ENCODE assay signal across 18 cellular contexts in genomic region chr1:64834734-64835133, GRCh38.
A peak's percentile ranks its signal among the peaks of the same experiment; 100 is the strongest.
DNase-seq lines count a peak whose midpoint lies in the region; ATAC-seq and TF ChIP-seq lines count a peak whose summit lies in the region.
"Had no signal": no experiment of that assay in that cellular context is flagged by ENCODE, and none has a peak within 500 bp of the region (broad histone marks: within the 10 kb centered on the region; RNA-seq: fewer than 3 reads in every experiment).

No MANE protein-coding gene starts in this region.

- no peak for DNase-seq in activated CD4-positive, CD25-positive, alpha-beta regulatory T cell (lab: John Stamatoyannopoulos, UW)
- DNase-seq in fibroblast of mammary gland (ENCODE audit: low read depth) (peak; percentile 63), psoas muscle (no peak), occipital lobe (lab: John Stamatoyannopoulos, UW) (no peak), DMS53 (lab: John Stamatoyannopoulos, UW) (no peak)
- no peak for DNase-seq in activated CD8-positive, alpha-beta memory T cell treated with anti-CD3 and anti-CD28 coated beads, Interleukin-2, amount 10 ng/mL, durations not matched to agents 7 days and 5 days
- DNase-seq: activated CD4-positive, alpha-beta T cell treated with anti-CD3 and anti-CD28 coated beads, Interleukin-2, amount 50 U/mL, for 48 hours; activated naive CD4-positive, alpha-beta T cell treated with anti-CD3 and anti-CD28 coated beads, Interleukin-2, amount 50 U/mL, for 16 hours; cortex of kidney; DMS153; H7; left ventricle myocardium inferior; T-helper 2 cell; upper lobe of left lung had no signal

- no peaks in the 10 kb centered on the region for H3K9me3 ChIP-seq in psoas muscle
- H3K9me3 ChIP-seq: left ventricle myocardium inferior, upper lobe of left lung had no signal

- intact Hi-C loops in psoas muscle (cut with DNase I): loop anchor here in 1 of 2 donors (10.0 kb wide), 1 partner anchor 360 kb away; the partner anchor contains the start of gene CACHD1

- H3K36me3 Mint-ChIP-seq in activated T-helper 17 cell treated with anti-CD3 and anti-CD28 coated beads, Interleukin-2, amount 50 U/mL, for 72 hours (ENCODE audit: low read depth): peaks cover 85% of the 10 kb centered on the region
- peaks cover 53% of the 10 kb centered on the region for H3K36me3 Mint-ChIP-seq in activated CD8-positive, alpha-beta memory T cell treated with anti-CD3 and anti-CD28 coated beads, Interleukin-2, amount 10 ng/mL, durations not matched to agents 7 days and 5 days

- H3K4me3 ChIP-seq in fibroblast of mammary gland (ENCODE audit: control insufficient read depth, low read depth, low read length) (no peak overlapping the region), psoas muscle (no peak overlapping the region)
- H3K4me3 ChIP-seq: left ventricle myocardium inferior, upper lobe of left lung had no signal

- CTCF ChIA-PET in activated CD8-positive, alpha-beta memory T cell treated with anti-CD3 and anti-CD28 coated beads, Interleukin-2, amount 10 ng/mL, durations not matched to agents 7 days and 5 days (lab: Charles Lee): no interaction called here

- no peaks in the 10 kb centered on the region for H3K27me3 ChIP-seq in psoas muscle (ENCODE audit: insufficient read depth in 3 of 3, low read length in 2 of 3)
- H3K27me3 ChIP-seq: upper lobe of left lung had no signal

- peak overlapping the region; percentile 30 for H3K27ac Mint-ChIP-seq in activated T-helper 17 cell treated with anti-CD3 and anti-CD28 coated beads, Interleukin-2, amount 50 U/mL, for 72 hours
- no peak overlapping the region for H3K27ac Mint-ChIP-seq in activated CD8-positive, alpha-beta memory T cell treated with anti-CD3 and anti-CD28 coated beads, Interleukin-2, amount 10 ng/mL, durations not matched to agents 7 days and 5 days

- peaks cover 17 to 88% of the 10 kb centered on the region in 2 donors for H3K36me3 ChIP-seq in psoas muscle (ENCODE audit: insufficient read depth in 1 of 2, low read depth in 1 of 2)

- peaks cover under 1% of the 10 kb centered on the region for H3K4me1 Mint-ChIP-seq in activated T-helper 17 cell treated with anti-CD3 and anti-CD28 coated beads, Interleukin-2, amount 50 U/mL, for 72 hours
- no peaks in the 10 kb centered on the region for H3K4me1 Mint-ChIP-seq in activated CD8-positive, alpha-beta memory T cell treated with anti-CD3 and anti-CD28 coated beads, Interleukin-2, amount 10 ng/mL, durations not matched to agents 7 days and 5 days

- no peaks in the 10 kb centered on the region for H3K27me3 Mint-ChIP-seq in activated T-helper 17 cell treated with anti-CD3 and anti-CD28 coated beads, Interleukin-2, amount 50 U/mL, for 72 hours
- no peaks in the 10 kb centered on the region for H3K27me3 Mint-ChIP-seq in activated CD8-positive, alpha-beta memory T cell treated with anti-CD3 and anti-CD28 coated beads, Interleukin-2, amount 10 ng/mL, durations not matched to agents 7 days and 5 days

- TF ChIP-seq CTCF in fibroblast of mammary gland (conservative IDR thresholded peaks at IDR 0.05; ENCODE audit: control insufficient read depth, insufficient read depth, low read depth, low read length): no peak
- TF ChIP-seq CTCF in psoas muscle (IDR thresholded peaks at IDR 0.05): no peak

- ATAC-seq in activated CD4-positive, CD25-positive, alpha-beta regulatory T cell treated with anti-CD3 and anti-CD28 coated beads, Interleukin-2, amount 50 U/mL, for 24 hours: peak; percentile 49 to 53
- ATAC-seq in activated T-helper 17 cell treated with anti-CD3 and anti-CD28 coated beads, Interleukin-2, amount 50 U/mL, for 72 hours (replicated peaks): peak; percentile 64
- ATAC-seq in psoas muscle: peak in 1 of 4 donors; percentile 39
- ATAC-seq in activated CD8-positive, alpha-beta memory T cell treated with anti-CD3 and anti-CD28 coated beads, Interleukin-2, amount 10 ng/mL, durations not matched to agents 7 days and 5 days: no peak

- H3K4me1 ChIP-seq in psoas muscle: peaks cover 7% of the 10 kb centered on the region
- H3K4me1 ChIP-seq: upper lobe of left lung had no signal

- peak overlapping the region; percentile 1 for H3K27ac ChIP-seq in psoas muscle
- H3K27ac ChIP-seq: 22Rv1, left ventricle myocardium inferior, upper lobe of left lung had no signal

- H3K4me3 Mint-ChIP-seq in activated T-helper 17 cell treated with anti-CD3 and anti-CD28 coated beads, Interleukin-2, amount 50 U/mL, for 72 hours: no peak overlapping the region
- H3K4me3 Mint-ChIP-seq in activated CD8-positive, alpha-beta memory T cell treated with anti-CD3 and anti-CD28 coated beads, Interleukin-2, amount 10 ng/mL, durations not matched to agents 7 days and 5 days: no peak overlapping the region
- H3K4me3 Mint-ChIP-seq: neural crest cell had no signal

- no peaks in the 10 kb centered on the region for H3K9me3 Mint-ChIP-seq in activated T-helper 17 cell treated with anti-CD3 and anti-CD28 coated beads, Interleukin-2, amount 50 U/mL, for 72 hours
- H3K9me3 Mint-ChIP-seq in activated CD8-positive, alpha-beta memory T cell treated with anti-CD3 and anti-CD28 coated beads, Interleukin-2, amount 10 ng/mL, durations not matched to agents 7 days and 5 days (ENCODE audit: low read depth): no peaks in the 10 kb centered on the region
- H3K9me3 Mint-ChIP-seq: neural crest cell had no signal
